In genomic region chr10:30155401-30155800, GRCh38 we compare ENCODE assay signal across 20 cellular contexts.
DNase-seq lines count a peak whose midpoint lies in the region; ATAC-seq, FAIRE-seq and TF ChIP-seq lines count a peak whose summit lies in the region.
"Had no signal": no experiment of that assay in that cellular context is flagged by ENCODE, and none has a peak within 500 bp of the region (broad histone marks: within the 10 kb centered on the region; RNA-seq: fewer than 3 reads in every experiment).

No MANE protein-coding gene starts in this region.

- peaks cover 0 to 4% (median 0%) of the 10 kb centered on the region in 4 donors for H3K4me1 ChIP-seq in right lobe of liver
- H3K4me1 ChIP-seq: esophagus muscularis mucosa, psoas muscle, uterus had no signal

- intact Hi-C loops in right lobe of liver (cut with DNase I) = no loop called here

- FAIRE-seq in GM18507 (lab: Jason Lieb, UNC) = peak; percentile 60
- FAIRE-seq: colon, GM12892, H54 had no signal

- DNase-seq in A172 (ENCODE audit: low spot score) (peak; percentile 41), GM18507 (ENCODE audit: extremely low spot score, insufficient read length, low read depth) (no peak), astrocyte of the cerebellum (ENCODE audit: low read depth) (peak; percentile 85), right lobe of liver (peak in 1 of 3 donors; percentile 19), GM13976 (ENCODE audit: low spot score) (no peak), NCI-H2029 treated with DMSO at 0.1 percent for 48 hours (lab: John Stamatoyannopoulos, UW) (no peak), coronary artery (ENCODE audit: low spot score) (no peak)
- DNase-seq: activated naive CD4-positive, alpha-beta T cell treated with Interleukin-2 at 50 U/mL for 16 hours; AML-193; NCI-H2081 treated with DMSO at 0.1 percent for 48 hours; NCI-H82; psoas muscle; SHP77 treated with DMSO at 0.1 percent for 48 hours; stimulated activated CD4-positive, alpha-beta T cell treated with anti-CD3 and anti-CD28 coated beads, Interleukin-2, amount 100 ng/mL, for 48 hours had no signal

- no peaks in the 10 kb centered on the region for H3K27me3 ChIP-seq in right lobe of liver
- H3K27me3 ChIP-seq: esophagus muscularis mucosa, uterus had no signal

- ATAC-seq in right lobe of liver = peak; percentile 50 to 86 (median 68)
- no peak for ATAC-seq in HG02970 (IDR thresholded peaks at IDR 0.05; ENCODE audit: low FRiP score, unreplicated experiment)

- TF ChIP-seq POLR2A in right lobe of liver (IDR thresholded peaks at IDR 0.05) = no peak

- H3K9me3 ChIP-seq in right lobe of liver = no peaks in the 10 kb centered on the region
- H3K9me3 ChIP-seq: esophagus muscularis mucosa, psoas muscle, uterus had no signal

- in situ Hi-C loops in astrocyte of the cerebellum (cut with HindIII; ENCODE audit: low sequenced_read_pairs) (no loop called here), GM13976 (cut with MboI; ENCODE audit: low sequenced_read_pairs, unreplicated experiment) (no loop called here)

- no peaks in the 10 kb centered on the region for H3K36me3 ChIP-seq in right lobe of liver
- H3K36me3 ChIP-seq: esophagus muscularis mucosa, uterus had no signal

- WGBS in right lobe of liver (ENCODE audit: insufficient coverage, low coverage, low lambda C conversion rate, missing lambda C conversion rate) = 12% methylated on average over 2 of the region's 4 CpGs

- H3K4me3 ChIP-seq in astrocyte of the cerebellum (ENCODE audit: low read depth, low read length) = no peak overlapping the region
- no peak overlapping the region for H3K4me3 ChIP-seq in right lobe of liver
- no peak overlapping the region for H3K4me3 ChIP-seq in coronary artery
- H3K4me3 ChIP-seq: esophagus muscularis mucosa, psoas muscle, uterus had no signal

- TF ChIP-seq CTCF in astrocyte of the cerebellum (IDR thresholded peaks at IDR 0.05; ENCODE audit: low read depth, low read length, missing control alignments) (no peak), right lobe of liver (IDR thresholded peaks at IDR 0.05) (no peak), GM13976 (IDR thresholded peaks at IDR 0.05; ENCODE audit: borderline replicate concordance, control extremely low read depth, extremely low read depth, insufficient read depth, missing control alignments) (no peak), coronary artery (IDR thresholded peaks at IDR 0.05) (no peak)

- H3K27ac ChIP-seq in right lobe of liver (no peak overlapping the region), coronary artery (peak overlapping the region in 1 of 2 donors; percentile 41)
- H3K27ac ChIP-seq: uterus had no signal

Comparison
In these comparisons a context has a peak if more than half of its experiments do, and no peak if none do; other contexts are left out.
1. DNase-seq: peak in A172 (single experiment) and astrocyte of the cerebellum (single experiment); none in GM18507 (single experiment), GM13976 (single experiment), NCI-H2029 treated with DMSO at 0.1 percent for 48 hours (single experiment) and coronary artery (single experiment).